ENCODE assay signal across 4 cellular contexts in the genomic region with DNA sequence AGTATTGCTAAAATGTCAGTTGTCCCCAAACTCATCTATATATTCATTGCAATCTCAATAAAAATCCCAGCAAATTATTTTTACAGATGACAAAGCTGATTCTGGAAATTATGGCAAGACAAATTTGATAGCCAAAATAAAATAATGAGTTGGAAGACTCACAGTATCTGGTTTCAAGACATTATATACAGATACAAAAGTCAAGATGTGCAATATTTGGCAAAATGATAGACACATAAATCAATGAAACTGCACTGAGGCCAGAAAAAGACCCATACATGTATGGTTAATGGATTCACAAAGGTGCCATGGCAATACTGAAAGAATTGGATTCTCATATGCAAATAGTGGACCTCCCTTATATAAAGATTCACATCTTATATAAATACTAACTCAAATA. TPM values are rescaled to one million over a fixed set of nuclear protein-coding genes. Genes with fewer than 3 reads are reported as not detected.
"Had no signal": no experiment of that assay in that cellular context is flagged by ENCODE, and none has a peak within 500 bp of the region (broad histone marks: within the 10 kb centered on the region; RNA-seq: fewer than 3 reads in every experiment).

No MANE protein-coding gene starts in this region.

- DNase-seq: GDM1, GF-D8 had no signal

- H3K4me3 ChIP-seq: GM12878 had no signal

RNA-seq across cellular contexts. Expression of a gene that starts 27.1 kb away (rescaled TPM):
- total RNA-seq: G401 had no signal
